Comparison of ENCODE assay signal across 13 cellular contexts in genomic region chr13:39767791-39768564, GRCh38.
DNase-seq lines count a peak whose midpoint lies in the region; ATAC-seq and TF ChIP-seq lines count a peak whose summit lies in the region.
"Had no signal": no experiment of that assay in that cellular context is flagged by ENCODE, and none has a peak within 500 bp of the region (broad histone marks: within the 10 kb centered on the region; RNA-seq: fewer than 3 reads in every experiment).

No MANE protein-coding gene starts in this region.

- H4K20me1 ChIP-seq in BLaER1: no peaks in the 10 kb centered on the region

- H3K9me3 ChIP-seq in BLaER1 (no peaks in the 10 kb centered on the region), HEK293 (ENCODE audit: control insufficient read depth, insufficient read depth, low read depth, low read length) (no peaks in the 10 kb centered on the region), upper lobe of left lung (no peaks in the 10 kb centered on the region)
- no peaks in the 10 kb centered on the region for H3K9me3 ChIP-seq in CD8-positive, alpha-beta T cell (ENCODE audit: low read length)

- intact Hi-C loops in CD8-positive, alpha-beta T cell (cut with DNase I, micrococcal nuclease): no loop called here

- CTCF ChIA-PET in HEK293 (lab: Yijun Ruan, JAX): interaction anchor here (0.7 kb wide), 1 partner anchor 200 kb away, joined by 4 read pairs; no protein-coding TSS in a partner anchor
- CTCF ChIA-PET in CD8-positive, alpha-beta T cell (lab: Charles Lee): interaction anchor here (0.8 to 1.8 kb wide), 2 partner anchors 9 to 82 kb away, joined by 3 to 6 read pairs; no protein-coding TSS in a partner anchor

- POLR2A ChIA-PET in HEK293 (lab: Yijun Ruan, JAX): no interaction called here
- POLR2A ChIA-PET in CD8-positive, alpha-beta T cell (lab: Charles Lee): no interaction called here

- no peak overlapping the region for H3K4me3 Mint-ChIP-seq in CD8-positive, alpha-beta T cell
- H3K4me3 Mint-ChIP-seq: mesothelial cell of epicardium had no signal

- peak; percentile 72 for DNase-seq in NCI-H345 (lab: John Stamatoyannopoulos, UW)
- peak; percentile 17 for DNase-seq in fibroblast of villous mesenchyme (ENCODE audit: low read depth)
- no peak for DNase-seq in middle frontal gyrus (ENCODE audit: extremely low spot score, low spot score)
- DNase-seq in upper lobe of left lung: no peak
- no peak for DNase-seq in CD8-positive, alpha-beta T cell
- DNase-seq: activated CD8-positive, alpha-beta memory T cell treated with anti-CD3 and anti-CD28 coated beads, Interleukin-2, amount 50 U/mL, for 48 hours; NCI-H1048 had no signal

- ATAC-seq in upper lobe of left lung (ENCODE audit: low FRiP score in 2 of 2) (no peak), HG03354 (IDR thresholded peaks at IDR 0.05; ENCODE audit: poor library complexity, severe bottlenecking, unreplicated experiment) (no peak)
- no peak for ATAC-seq in CD8-positive, alpha-beta T cell
- ATAC-seq: SK-N-SH treated with all-trans-retinoic acid at 6 μM for 48 hours had no signal

- no peak for TF ChIP-seq POLR2A in upper lobe of left lung (IDR thresholded peaks at IDR 0.05)

- H3K27me3 Mint-ChIP-seq in CD8-positive, alpha-beta T cell (ENCODE audit: low read depth): no peaks in the 10 kb centered on the region

- TF ChIP-seq CTCF in HEK293 (tag by site-specific recombination; IDR thresholded peaks at IDR 0.05) (no peak), fibroblast of villous mesenchyme (IDR thresholded peaks at IDR 0.05; ENCODE audit: insufficient read depth, low read depth, low read length) (no peak), upper lobe of left lung (IDR thresholded peaks at IDR 0.05) (no peak)
- no peak for TF ChIP-seq CTCF in CD8-positive, alpha-beta T cell (IDR thresholded peaks at IDR 0.05)

- H3K27ac Mint-ChIP-seq in CD8-positive, alpha-beta T cell: no peak overlapping the region
- H3K27ac Mint-ChIP-seq: mesothelial cell of epicardium had no signal

- peaks cover 7% of the 10 kb centered on the region for H3K36me3 Mint-ChIP-seq in CD8-positive, alpha-beta T cell

- H3K9ac ChIP-seq in BLaER1: no peak overlapping the region

- no peaks in the 10 kb centered on the region for H3K36me3 ChIP-seq in BLaER1
- H3K36me3 ChIP-seq in HEK293 (ENCODE audit: control insufficient read depth in 2 of 2, insufficient read depth in 1 of 2, low read length in 2 of 2): no peaks in the 10 kb centered on the region
- H3K36me3 ChIP-seq in upper lobe of left lung: no peaks in the 10 kb centered on the region
- H3K36me3 ChIP-seq in CD8-positive, alpha-beta T cell (ENCODE audit: insufficient read depth, low read length): no peaks in the 10 kb centered on the region

- TF ChIP-seq EP300 in upper lobe of left lung (IDR thresholded peaks at IDR 0.05): no peak

- H3K9me3 Mint-ChIP-seq in CD8-positive, alpha-beta T cell: no peaks in the 10 kb centered on the region

- H3K4me3 ChIP-seq in BLaER1: no peak overlapping the region
- no peak overlapping the region for H3K4me3 ChIP-seq in HEK293 (ENCODE audit: low read depth, low read length)
- H3K4me3 ChIP-seq in fibroblast of villous mesenchyme (ENCODE audit: low read depth, low read length): no peak overlapping the region
- H3K4me3 ChIP-seq in upper lobe of left lung: no peak overlapping the region
- H3K4me3 ChIP-seq in CD8-positive, alpha-beta T cell (ENCODE audit: low read depth, low read length): no peak overlapping the region

- 65 to 74% methylated on average over 2 to 3 of the region's 3 CpGs for WGBS in upper lobe of left lung, 2 donors

- H3K27ac ChIP-seq in BLaER1 (no peak overlapping the region), HEK293 (ENCODE audit: extremely low read depth, low read depth, low read length) (no peak overlapping the region), upper lobe of left lung (no peak overlapping the region)
- H3K27ac ChIP-seq in CD8-positive, alpha-beta T cell (ENCODE audit: low read depth, low read length): no peak overlapping the region
- H3K27ac ChIP-seq: VCaP had no signal

- H3K4me1 ChIP-seq in BLaER1: peaks cover 7% of the 10 kb centered on the region
- peaks cover 3% of the 10 kb centered on the region; the same call in 1 of the 2 replicates for H3K4me1 ChIP-seq in HEK293 (ENCODE audit: control insufficient read depth, insufficient read depth, low read length)
- peaks cover 6 to 10% (median 9%) of the 10 kb centered on the region in 4 donors for H3K4me1 ChIP-seq in upper lobe of left lung
- H3K4me1 ChIP-seq in CD8-positive, alpha-beta T cell (ENCODE audit: insufficient read depth, low read length): peaks cover 9% of the 10 kb centered on the region

- peak overlapping the region; percentile 39 for H3K4me2 ChIP-seq in BLaER1

- peaks cover 11% of the 10 kb centered on the region for H3K4me1 Mint-ChIP-seq in CD8-positive, alpha-beta T cell (ENCODE audit: low read depth)

- H3K27me3 ChIP-seq in BLaER1 (no peaks in the 10 kb centered on the region), upper lobe of left lung (no peaks in the 10 kb centered on the region)
- no peaks in the 10 kb centered on the region for H3K27me3 ChIP-seq in CD8-positive, alpha-beta T cell (ENCODE audit: insufficient read depth, low read length)

TF ChIP-seq in HEK293, 187 proteins besides CTCF, POLR2A, EP300 and RAD21 (continues in another document):
- TF ChIP-seq SP7 (tag by site-specific recombination; IDR thresholded peaks at IDR 0.05): peak; percentile 61; the same call in 1 of the 2 replicates
- TF ChIP-seq SCRT1 (tag by site-specific recombination; IDR thresholded peaks at IDR 0.05; ENCODE audit: borderline replicate concordance): peak; percentile 83
- TF ChIP-seq OSR2 (tag by site-specific recombination; IDR thresholded peaks at IDR 0.05): peak; percentile 82
- 0 out of 2 replicates have a peak, but pooled peaks have one; percentile 20 for TF ChIP-seq ZNF24 (tag by site-specific recombination; IDR thresholded peaks at IDR 0.05)
- TF ChIP-seq INSM2 (tag by site-specific recombination; IDR thresholded peaks at IDR 0.05): peak; percentile 31; the same call in 1 of the 2 replicates
- 0 out of 2 replicates have a peak, but pooled peaks have one; percentile 18 for TF ChIP-seq ZNF629 (tag by site-specific recombination; IDR thresholded peaks at IDR 0.05)
- TF ChIP-seq ZNF2 (tag by site-specific recombination; IDR thresholded peaks at IDR 0.05): 0 out of 2 replicates have a peak, but pooled peaks have one; percentile 25
- TF ChIP-seq ZSCAN23 (tag by site-specific recombination; IDR thresholded peaks at IDR 0.05): no peak
- TF ChIP-seq WT1 (tag by site-specific recombination; IDR thresholded peaks at IDR 0.05): peak; percentile 88
- peak; percentile 70; the same call in 1 of the 2 replicates for TF ChIP-seq BCL11B (tag by site-specific recombination; IDR thresholded peaks at IDR 0.05; ENCODE audit: low read depth)
- no peak for TF ChIP-seq PRDM10 (tag by site-specific recombination; IDR thresholded peaks at IDR 0.05)
- peak; percentile 82 for TF ChIP-seq KLF17 (tag by site-specific recombination; IDR thresholded peaks at IDR 0.05)
- no peak for TF ChIP-seq OVOL3 (tag by site-specific recombination; IDR thresholded peaks at IDR 0.05)
- TF ChIP-seq GLIS1 (tag by site-specific recombination; IDR thresholded peaks at IDR 0.05): peak; percentile 98
- 0 out of 2 replicates have a peak, but pooled peaks have one; percentile 13 for TF ChIP-seq ZBTB8A (tag by site-specific recombination; IDR thresholded peaks at IDR 0.05)

Comparison
In these comparisons a context has a peak if more than half of its experiments do, and no peak if none do; other contexts are left out.
1. DNase-seq: peak in NCI-H345 (single experiment) and fibroblast of villous mesenchyme (single experiment); none in middle frontal gyrus (single experiment), upper lobe of left lung (0 of 2) and CD8-positive, alpha-beta T cell (0 of 7).